In the genomic region with DNA sequence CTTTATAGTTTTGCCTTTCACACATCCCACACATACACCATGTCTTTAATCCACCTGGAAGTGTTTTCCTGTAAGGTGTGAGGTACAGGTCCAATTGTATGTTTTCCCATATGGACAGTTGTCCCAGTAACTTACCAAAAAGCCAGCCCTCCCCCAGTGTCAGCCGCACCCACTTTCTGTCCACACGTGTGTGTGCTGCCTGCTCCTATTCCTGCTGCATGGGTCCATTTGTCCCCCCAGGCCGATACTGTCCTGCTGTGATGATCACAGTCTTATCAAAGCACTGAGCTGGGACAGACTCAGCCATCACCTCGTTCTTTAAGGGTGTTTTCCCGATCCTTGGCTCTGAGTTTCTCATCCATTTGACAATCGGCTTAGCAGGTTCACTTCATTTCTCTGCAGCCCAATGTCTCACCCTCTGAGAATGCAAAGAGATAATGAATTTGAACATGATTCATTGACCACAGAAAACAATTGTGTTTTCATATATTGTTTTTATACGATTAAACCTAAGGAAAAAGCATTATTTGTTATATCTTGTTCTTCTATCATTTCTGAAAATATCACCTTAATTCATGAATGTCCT, we compare ENCODE assay signal across 19 cellular contexts. TPM values are rescaled to one million over a fixed set of nuclear protein-coding genes. Genes with fewer than 3 reads are reported as not detected.
A peak's percentile ranks its signal among the peaks of the same experiment; 100 is the strongest.
DNase-seq lines count a peak whose midpoint lies in the region; ATAC-seq, FAIRE-seq and TF ChIP-seq lines count a peak whose summit lies in the region.
"Had no signal": no experiment of that assay in that cellular context is flagged by ENCODE, and none has a peak within 500 bp of the region (broad histone marks: within the 10 kb centered on the region; RNA-seq: fewer than 3 reads in every experiment).

No MANE protein-coding gene starts in this region.

- no peak for FAIRE-seq in HepG2 (lab: Jason Lieb, UNC)

- TF ChIP-seq POLR2A in HepG2 (IDR thresholded peaks at IDR 0.05; ENCODE audit: insufficient read depth in 1 of 2, low read depth in 2 of 2, low read length in 2 of 2), result no peak

- intact Hi-C loops in HepG2 (cut with micrococcal nuclease; ENCODE audit: unreplicated experiment), result no loop called here

- no peak overlapping the region for H3K9ac ChIP-seq in HepG2 (ENCODE audit: insufficient read depth, low read depth, low read length)

- no peak overlapping the region for H2AFZ ChIP-seq in HepG2 (ENCODE audit: low read length)

- H3K27ac ChIP-seq in coronary artery (no peak overlapping the region), HepG2 (ENCODE audit: extremely low read length, insufficient read depth, low read length) (no peak overlapping the region)
- H3K27ac ChIP-seq: ascending aorta, VCaP had no signal

- H4K20me1 ChIP-seq in HepG2 (ENCODE audit: insufficient read depth, low read length), result no peaks in the 10 kb centered on the region

- TF ChIP-seq CTCF in coronary artery (IDR thresholded peaks at IDR 0.05), result no peak
- no peak for TF ChIP-seq CTCF in HepG2 (CRISPR knock-in tag; IDR thresholded peaks at IDR 0.05)

- no peaks in the 10 kb centered on the region for H3K79me2 ChIP-seq in HepG2 (ENCODE audit: insufficient read depth, low read length)

- CTCF ChIA-PET in HepG2 (lab: Yijun Ruan, JAX; ENCODE audit: low intra/inter-chr PET ratio, low total read pairs), result no interaction called here

- TF ChIP-seq EP300 in HepG2 (IDR thresholded peaks at IDR 0.05; ENCODE audit: low read depth in 2 of 2, low read length in 2 of 2), result no peak
- no peak for TF ChIP-seq EP300 in HepG2 (CRISPR knock-in tag; IDR thresholded peaks at IDR 0.05; ENCODE audit: borderline replicate concordance)

- TF ChIP-seq RAD21 in HepG2 (CRISPR knock-in tag; IDR thresholded peaks at IDR 0.05), result no peak

- H3K4me2 ChIP-seq in HepG2 (ENCODE audit: low read depth, low read length), result no peak overlapping the region

- no peaks in the 10 kb centered on the region for H3K36me3 ChIP-seq in HepG2 (replicated peaks in 1 of 2; ENCODE audit: control insufficient read depth in 1 of 2, insufficient read depth in 2 of 2, low read length in 2 of 2)
- H3K36me3 ChIP-seq: ascending aorta had no signal

- H3K4me1 ChIP-seq in HepG2 (ENCODE audit: insufficient read depth, low read length), result peaks cover 35% of the 10 kb centered on the region
- H3K4me1 ChIP-seq: ascending aorta had no signal

- peak; percentile 4; the same call in 1 of the 3 replicates for ATAC-seq in HepG2

- no peaks in the 10 kb centered on the region for H3K9me3 ChIP-seq in HepG2 (ENCODE audit: low read length)
- H3K9me3 ChIP-seq: ascending aorta had no signal

- peaks cover 2 to 39% of the 10 kb centered on the region in 2 experiments; a peak in 2 of 5 replicates for H3K27me3 ChIP-seq in HepG2 (ENCODE audit: control insufficient read depth in 1 of 2, insufficient read depth in 2 of 2, low read length in 2 of 2)
- H3K27me3 ChIP-seq: ascending aorta had no signal

- WGBS in HepG2 (ENCODE audit: low lambda C conversion rate), result 19% methylated on average over 7 of the region's 7 CpGs

- no TSS peak for BruUV-seq in HepG2 (replicated peaks; lab: Mats Ljungman, UMichigan)

- POLR2A ChIA-PET in HepG2 (lab: Yijun Ruan, JAX), result no interaction called here

- no peak overlapping the region for H3K4me3 ChIP-seq in coronary artery
- no peak overlapping the region for H3K4me3 ChIP-seq in HepG2 (replicated peaks in 1 of 3; ENCODE audit: insufficient read depth in 1 of 3, low read depth in 2 of 3, low read length in 3 of 3)
- H3K4me3 ChIP-seq: ascending aorta had no signal

- DNase-seq in A172 (ENCODE audit: low spot score) (peak; percentile 74), NCI-H69 (lab: John Stamatoyannopoulos, UW) (peak; percentile 38), coronary artery (ENCODE audit: low spot score) (peak; percentile 17), HepG2 (ENCODE audit: low spot score) (no peak), middle frontal gyrus (ENCODE audit: extremely low spot score, low spot score) (no peak), GDM1 (lab: John Stamatoyannopoulos, UW) (no peak), NCI-H1092 (lab: John Stamatoyannopoulos, UW) (no peak), OCI-M2 (lab: John Stamatoyannopoulos, UW; ENCODE audit: unreplicated experiment) (no peak)
- DNase-seq: activated T-cell treated with anti-CD3 and anti-CD28 coated beads, Interleukin-2, amount 50 U/mL, for 24 hours; C1 segment of cervical spinal cord; Calu3; NCI-H2171; NCI-H748 treated with DMSO at 0.1 percent for 48 hours; T-helper 2 cell had no signal

- in situ Hi-C loops in HepG2 (cut with HindIII; ENCODE audit: extremely low pct_ligation_motif_present, low pct_unique_long_range_greater_than_20kb), result no loop called here

TF ChIP-seq in HepG2, 621 proteins besides CTCF, POLR2A, EP300 and RAD21:
- no peak for TF ChIP-seq ZFP62 (CRISPR knock-in tag; IDR thresholded peaks at IDR 0.05)
- TF ChIP-seq ZFY (CRISPR knock-in tag; IDR thresholded peaks at IDR 0.05), result peak; percentile 26; the same call in 1 of the 2 replicates

RNA-seq across cellular contexts. Expression of a gene that starts 9.6 kb away (rescaled TPM):
- 0.10 TPM in 1 of 2 replicates, not detected in the other for total RNA-seq in A172 (2014; rRNA removed; shearing (Covaris generic))
- total RNA-seq in HepG2 (2016; rRNA removed; fragmentation: Illumina TruSeq; extraction: Trizol), result not detected in 2 replicates
- not detected in 2 replicates for total RNA-seq in HepG2 (2016; cell fraction: cytosol; rRNA removed; fragmentation: Illumina TruSeq; extraction: Trizol; ENCODE audit: low read depth)
- total RNA-seq in HepG2 (2016; cell fraction: insoluble cytoplasmic fraction; rRNA removed; fragmentation: Illumina TruSeq; extraction: Trizol), result not detected in 2 replicates
- not detected in 2 replicates for total RNA-seq in HepG2 (2016; cell fraction: membrane; rRNA removed; fragmentation: Illumina TruSeq; extraction: Trizol)
- total RNA-seq in HepG2 (2016; cell fraction: nucleus; rRNA removed; fragmentation: Illumina TruSeq; extraction: Trizol), result not detected in 2 replicates
- polyA plus RNA-seq in HepG2 (2011; rRNA removed), result 0.04 and 0.05 TPM in 2 replicates
- not detected in 2 replicates for polyA plus RNA-seq in HepG2 (2011; cell fraction: cytosol; rRNA removed)
- polyA plus RNA-seq in HepG2 (2011; cell fraction: nucleus; rRNA removed), result 0.06 and 0.14 TPM in 2 replicates
- not detected in 2 replicates for polyA plus RNA-seq in HepG2 (2012)
- not detected in 2 replicates for polyA plus RNA-seq in HepG2 (2016; cell fraction: cytosol; fragmentation: Illumina TruSeq; extraction: Trizol; ENCODE audit: low read depth)
- not detected in 2 replicates for polyA plus RNA-seq in HepG2 (2016; cell fraction: insoluble cytoplasmic fraction; fragmentation: Illumina TruSeq; extraction: Trizol; ENCODE audit: low read depth)
- polyA plus RNA-seq in HepG2 (2016; cell fraction: membrane; fragmentation: Illumina TruSeq; extraction: Trizol; ENCODE audit: low read depth), result not detected in 2 replicates
- polyA plus RNA-seq in HepG2 (2016; cell fraction: nucleus; fragmentation: Illumina TruSeq; extraction: Trizol; ENCODE audit: insufficient read depth, low read depth), result not detected in 2 replicates
- not detected in 2 replicates for polyA minus RNA-seq in HepG2 (2011; rRNA and poly(A)+ RNA removed; ENCODE audit: low replicate concordance)
- not detected in 2 replicates for polyA minus RNA-seq in HepG2 (2011; cell fraction: cytosol; rRNA and poly(A)+ RNA removed)
- polyA minus RNA-seq in HepG2 (2011; cell fraction: nucleus; rRNA and poly(A)+ RNA removed), result 0.75 TPM in 1 of 2 replicates, not detected in the other
- total RNA-seq: ascending aorta, Calu3, chondrocyte, fibroblast of lung, lower leg skin had no signal
- polyA plus RNA-seq: fibroblast of lung had no signal

RNA-seq across cellular contexts. Expression of a gene that starts 14.4 kb away (rescaled TPM):
- total RNA-seq in A172 (2014; rRNA removed; shearing (Covaris generic)), result 0.10 and 0.57 TPM in 2 replicates
- total RNA-seq in HepG2 (2016; rRNA removed; fragmentation: Illumina TruSeq; extraction: Trizol), result 38.2 and 41.6 TPM in 2 replicates
- 8.4 and 9.3 TPM in 2 replicates for total RNA-seq in HepG2 (2016; cell fraction: cytosol; rRNA removed; fragmentation: Illumina TruSeq; extraction: Trizol; ENCODE audit: low read depth)
- 34.8 and 43.4 TPM in 2 replicates for total RNA-seq in HepG2 (2016; cell fraction: insoluble cytoplasmic fraction; rRNA removed; fragmentation: Illumina TruSeq; extraction: Trizol)
- 13.0 and 13.5 TPM in 2 replicates for total RNA-seq in HepG2 (2016; cell fraction: membrane; rRNA removed; fragmentation: Illumina TruSeq; extraction: Trizol)
- total RNA-seq in HepG2 (2016; cell fraction: nucleus; rRNA removed; fragmentation: Illumina TruSeq; extraction: Trizol), result 42.3 and 48.2 TPM in 2 replicates
- 15.2 and 23.3 TPM in 2 replicates for polyA plus RNA-seq in HepG2 (2011; rRNA removed)
- 16.5 and 17.1 TPM in 2 replicates for polyA plus RNA-seq in HepG2 (2011; cell fraction: cytosol; rRNA removed)
- 43.9 and 56.8 TPM in 2 replicates for polyA plus RNA-seq in HepG2 (2011; cell fraction: nucleus; rRNA removed)
- 4.3 and 9.3 TPM in 2 replicates for polyA plus RNA-seq in HepG2 (2012)
- polyA plus RNA-seq in HepG2 (2016; cell fraction: cytosol; fragmentation: Illumina TruSeq; extraction: Trizol; ENCODE audit: low read depth), result 3.2 and 3.4 TPM in 2 replicates
- polyA plus RNA-seq in HepG2 (2016; cell fraction: insoluble cytoplasmic fraction; fragmentation: Illumina TruSeq; extraction: Trizol; ENCODE audit: low read depth), result 47.8 and 50.2 TPM in 2 replicates
- 9.9 TPM in 2 replicates for polyA plus RNA-seq in HepG2 (2016; cell fraction: membrane; fragmentation: Illumina TruSeq; extraction: Trizol; ENCODE audit: low read depth)
- 98.7 and 99.6 TPM in 2 replicates for polyA plus RNA-seq in HepG2 (2016; cell fraction: nucleus; fragmentation: Illumina TruSeq; extraction: Trizol; ENCODE audit: insufficient read depth, low read depth)
- polyA minus RNA-seq in HepG2 (2011; rRNA and poly(A)+ RNA removed; ENCODE audit: low replicate concordance), result 0.07 and 45.1 TPM in 2 replicates
- polyA minus RNA-seq in HepG2 (2011; cell fraction: cytosol; rRNA and poly(A)+ RNA removed), result 11.7 and 16.0 TPM in 2 replicates
- 13.9 and 19.8 TPM in 2 replicates for polyA minus RNA-seq in HepG2 (2011; cell fraction: nucleus; rRNA and poly(A)+ RNA removed)

Comparison
In these comparisons a context has a peak if more than half of its experiments do, and no peak if none do; other contexts are left out.
1. DNase-seq: peak in A172 (single experiment), NCI-H69 (single experiment) and coronary artery (single experiment); none in HepG2 (single experiment), middle frontal gyrus (single experiment), GDM1 (single experiment), NCI-H1092 (single experiment) and OCI-M2 (single experiment).